16 cellular contexts compared by ENCODE assay signal in genomic region chr13:39159393-39159792, GRCh38.
DNase-seq lines count a peak whose midpoint lies in the region; ATAC-seq lines count a peak whose summit lies in the region.
"Had no signal": no experiment of that assay in that cellular context is flagged by ENCODE, and none has a peak within 500 bp of the region (broad histone marks: within the 10 kb centered on the region; RNA-seq: fewer than 3 reads in every experiment).

No MANE protein-coding gene starts in this region.

- H3K27me3 ChIP-seq in aorta (ENCODE audit: control insufficient read depth in 1 of 2, insufficient read depth in 2 of 2, low read length in 1 of 2), result no peaks in the 10 kb centered on the region
- H3K27me3 ChIP-seq: BLaER1 had no signal

- H3K9me3 ChIP-seq in aorta (ENCODE audit: control insufficient read depth, low read length), result no peaks in the 10 kb centered on the region
- H3K9me3 ChIP-seq: BLaER1 had no signal

- no peak overlapping the region for H3K4me3 ChIP-seq in aorta (ENCODE audit: low read length in 2 of 2)
- H3K4me3 ChIP-seq: BLaER1 had no signal

- peak; percentile 25 for DNase-seq in stimulated activated CD4-positive, alpha-beta T cell treated with anti-CD3 and anti-CD28 coated beads, Interleukin-15, amount 100 ng/mL, for 24 hours
- no peak for DNase-seq in stimulated activated CD4-positive, alpha-beta T cell treated with anti-CD3 and anti-CD28 coated beads, Interleukin-2, amount 100 ng/mL, for 24 hours
- DNase-seq in NCI-H1436 (lab: John Stamatoyannopoulos, UW) (peak; percentile 48), NCI-H774 (lab: John Stamatoyannopoulos, UW) (peak; percentile 5), aorta (no peak), T-helper 1 cell (no peak), SIG-M5 treated with dmso at 0.1 percent for 504 hours (lab: John Stamatoyannopoulos, UW; ENCODE audit: unreplicated experiment) (no peak)
- DNase-seq: activated CD4-positive, CD25-positive, alpha-beta regulatory T cell; activated T-cell treated with anti-CD3 and anti-CD28 coated beads, Interleukin-2, amount 50 U/mL, for 24 hours; effector CD4-positive, alpha-beta T cell; KG1; NCI-H2171 treated with DMSO at 0.1 percent for 48 hours had no signal

- ATAC-seq in aorta (ENCODE audit: low FRiP score), result peak; percentile 38
- ATAC-seq: left lobe of liver, Panc1 had no signal

- H3K27ac ChIP-seq in aorta (ENCODE audit: low read depth in 1 of 2, low read length in 2 of 2), result no peak overlapping the region
- H3K27ac ChIP-seq: BLaER1, parathyroid adenoma had no signal

- H3K4me1 ChIP-seq in aorta (ENCODE audit: control insufficient read depth in 1 of 2, insufficient read depth in 2 of 2, low read length in 2 of 2), result peaks cover 0 to 4% of the 10 kb centered on the region in 2 donors
- H3K4me1 ChIP-seq: BLaER1, parathyroid adenoma had no signal

- intact Hi-C loops in aorta (cut with DNase I), result no loop called here

- H3K36me3 ChIP-seq in aorta (ENCODE audit: control insufficient read depth in 1 of 2, insufficient read depth in 2 of 2, low read length in 1 of 2), result no peaks in the 10 kb centered on the region
- H3K36me3 ChIP-seq: BLaER1 had no signal

- 21 to 26% methylated on average over 4 of the region's 4 CpGs for WGBS in aorta, 2 donors

Comparison
In these comparisons a context has a peak if more than half of its experiments do, and no peak if none do; other contexts are left out.
1. DNase-seq: peak in stimulated activated CD4-positive, alpha-beta T cell treated with anti-CD3 and anti-CD28 coated beads, Interleukin-15, amount 100 ng/mL, for 24 hours (single experiment), NCI-H1436 (single experiment) and NCI-H774 (single experiment); none in stimulated activated CD4-positive, alpha-beta T cell treated with anti-CD3 and anti-CD28 coated beads, Interleukin-2, amount 100 ng/mL, for 24 hours (0 of 2), aorta (0 of 2), T-helper 1 cell (0 of 5) and SIG-M5 treated with dmso at 0.1 percent for 504 hours (single experiment).